Comparison of ENCODE assay signal across 1 cellular context in genomic region chr6:9680727-9681126, GRCh38.
TF ChIP-seq lines count a peak whose summit lies in the region.

No MANE protein-coding gene starts in this region.

TF ChIP-seq in H1, 55 proteins besides CTCF, POLR2A, EP300 and RAD21:
- TF ChIP-seq YY1 (IDR thresholded peaks at IDR 0.05; ENCODE audit: low read depth, low read length): 0 out of 2 replicates have a peak, but pooled peaks have one; percentile 31
